ENCODE assay signal across 18 cellular contexts in the genomic region with DNA sequence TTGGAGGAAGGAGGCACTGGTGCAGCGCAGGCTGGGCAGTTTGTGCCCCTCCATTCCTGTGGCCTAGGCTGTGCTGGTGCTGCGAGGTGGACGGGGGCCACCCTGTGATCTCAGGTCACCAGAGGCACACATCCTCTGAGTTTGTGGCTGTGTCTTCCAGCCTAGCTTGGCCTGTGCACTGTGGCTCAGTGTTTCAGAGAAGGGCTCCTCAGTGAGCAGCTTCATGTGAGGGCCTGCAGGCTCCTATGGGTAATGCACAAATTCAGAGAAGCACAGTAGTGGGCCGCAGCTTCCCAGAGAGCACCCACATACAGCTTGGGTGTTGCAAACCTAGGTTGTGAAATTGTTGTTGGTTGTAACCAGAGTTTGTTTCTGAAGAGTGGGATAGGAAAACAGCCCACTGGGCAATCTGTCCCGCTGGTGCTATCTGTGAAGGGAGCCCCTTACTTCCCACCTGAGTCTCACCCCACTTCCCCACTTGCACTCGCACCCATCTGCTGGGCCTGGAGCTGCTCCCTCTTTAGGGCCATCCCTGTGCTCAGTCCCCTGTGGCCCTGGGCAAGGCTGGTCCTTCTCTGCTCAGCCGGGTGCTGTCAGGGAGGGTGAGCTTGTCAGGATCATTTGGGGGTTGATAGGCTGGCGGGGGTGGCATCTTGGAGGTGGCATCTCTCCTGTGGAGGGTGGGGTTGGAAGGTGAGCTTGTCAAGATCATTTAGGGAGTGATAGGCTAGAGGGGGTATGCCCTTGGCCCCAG. TPM values are rescaled to one million over a fixed set of nuclear protein-coding genes. Genes with fewer than 3 reads are reported as not detected.
A peak's percentile ranks its signal among the peaks of the same experiment; 100 is the strongest.
DNase-seq lines count a peak whose midpoint lies in the region; TF ChIP-seq lines count a peak whose summit lies in the region.
"Had no signal": no experiment of that assay in that cellular context is flagged by ENCODE, and none has a peak within 500 bp of the region (broad histone marks: within the 10 kb centered on the region; RNA-seq: fewer than 3 reads in every experiment).

No MANE protein-coding gene starts in this region.

- POLR2A ChIA-PET in PC-9 (lab: Charles Lee; ENCODE audit: unreplicated experiment) = interaction anchor here (0.6 to 1.3 kb wide), 6 partner anchors 23 to 690 kb away, joined by 3 to 8 read pairs (median 5); no protein-coding TSS in a partner anchor

- 98% methylated on average over 8 of the region's 8 CpGs for WGBS in thymus

- TF ChIP-seq CTCF in PC-9 (conservative IDR thresholded peaks at IDR 0.05) (no peak), colonic mucosa (IDR thresholded peaks at IDR 0.05) (no peak)

- H3K4me3 ChIP-seq in PC-9 (no peak overlapping the region), thymus (ENCODE audit: low read length) (no peak overlapping the region), colonic mucosa (no peak overlapping the region)
- H3K4me3 ChIP-seq: heart right ventricle, ovary, thoracic aorta had no signal

- H2AFZ ChIP-seq in PC-9 = no peak overlapping the region

- DNase-seq in activated naive CD4-positive, alpha-beta T cell treated with anti-CD3 and anti-CD28 coated beads, Interleukin-2, amount 10 ng/mL, durations not matched to agents 7 days and 5 days = no peak
- DNase-seq in activated naive CD4-positive, alpha-beta T cell treated with Interleukin-2 at 50 U/mL for 16 hours = no peak
- DNase-seq in PC-9 (no peak), immature natural killer cell (peak in 1 of 3 donors; percentile 34), colonic mucosa (no peak), ACHN (no peak), T1000 (lab: John Stamatoyannopoulos, UW) (no peak)
- DNase-seq: cortex of kidney, heart right ventricle, NCI-H82, ovary had no signal

- intact Hi-C loops in PC-9 (cut with micrococcal nuclease; ENCODE audit: unreplicated experiment) = loop anchor here (1.0 to 10.0 kb wide), 2 partner anchors 11 to 609 kb away; no protein-coding TSS in a partner anchor
- intact Hi-C loops in colonic mucosa (cut with DNase I) = no loop called here

- BruUV-seq in PC-9 (replicated peaks; lab: Mats Ljungman, UMichigan) = TSS peak; percentile 18

- H3K9me3 Mint-ChIP-seq in activated naive CD4-positive, alpha-beta T cell treated with anti-CD3 and anti-CD28 coated beads, Interleukin-2, amount 10 ng/mL, durations not matched to agents 7 days and 5 days = no peaks in the 10 kb centered on the region
- H3K9me3 Mint-ChIP-seq in immature natural killer cell = no peaks in the 10 kb centered on the region
- H3K9me3 Mint-ChIP-seq: brain had no signal

- in situ Hi-C loops in ACHN (cut with HindIII; ENCODE audit: low pct_ligation_motif_present, low pct_unique_long_range_greater_than_20kb, low sequenced_read_pairs) = loop anchor here (25.0 kb wide), 1 partner anchor 172 kb away; the partner anchor contains the start of gene WNT9A

- peaks cover 45% of the 10 kb centered on the region for H3K36me3 Mint-ChIP-seq in activated naive CD4-positive, alpha-beta T cell treated with anti-CD3 and anti-CD28 coated beads, Interleukin-2, amount 10 ng/mL, durations not matched to agents 7 days and 5 days
- H3K36me3 Mint-ChIP-seq in immature natural killer cell = peaks cover 13 to 33% (median 23%) of the 10 kb centered on the region in 3 donors

- H4K20me1 ChIP-seq in PC-9 (ENCODE audit: insufficient read depth) = peaks cover 49% of the 10 kb centered on the region

- H3K36me3 ChIP-seq in PC-9 (ENCODE audit: low read depth) (peaks cover 15% of the 10 kb centered on the region; the same call in 1 of the 2 replicates), thymus (ENCODE audit: control insufficient read depth, insufficient read depth) (peaks cover 37% of the 10 kb centered on the region), colonic mucosa (no peaks in the 10 kb centered on the region)
- H3K36me3 ChIP-seq: ovary had no signal

- H3K4me1 ChIP-seq in PC-9 (replicated peaks; ENCODE audit: insufficient read depth) = peaks cover 45% of the 10 kb centered on the region
- H3K4me1 ChIP-seq in thymus (ENCODE audit: control insufficient read depth, insufficient read depth, low read length) = peaks cover 33% of the 10 kb centered on the region
- peaks cover 12% of the 10 kb centered on the region for H3K4me1 ChIP-seq in colonic mucosa

- no peaks in the 10 kb centered on the region for H3K27me3 ChIP-seq in PC-9 (ENCODE audit: insufficient read depth, low read depth)
- no peaks in the 10 kb centered on the region for H3K27me3 ChIP-seq in thymus (ENCODE audit: control insufficient read depth, insufficient read depth)
- H3K27me3 ChIP-seq in colonic mucosa = no peaks in the 10 kb centered on the region
- H3K27me3 ChIP-seq: heart right ventricle, ovary had no signal

- H3K9me3 ChIP-seq in PC-9 (ENCODE audit: insufficient read depth, low read depth) (no peaks in the 10 kb centered on the region), thymus (ENCODE audit: control insufficient read depth) (peaks cover 1% of the 10 kb centered on the region), colonic mucosa (no peaks in the 10 kb centered on the region)
- H3K9me3 ChIP-seq: heart right ventricle, ovary, thoracic aorta had no signal

- H3K27ac Mint-ChIP-seq in activated naive CD4-positive, alpha-beta T cell treated with anti-CD3 and anti-CD28 coated beads, Interleukin-2, amount 10 ng/mL, durations not matched to agents 7 days and 5 days = peak overlapping the region; percentile 94
- peak overlapping the region; percentile 12 to 92 (median 64) for H3K27ac Mint-ChIP-seq in immature natural killer cell
- H3K27ac Mint-ChIP-seq: brain had no signal

- H3F3A ChIP-seq in PC-9 (ENCODE audit: insufficient read depth, low read depth) = peaks cover 53% of the 10 kb centered on the region

- H3K27ac ChIP-seq in PC-9 (peak overlapping the region; percentile 87; the same call in 1 of the 2 replicates), thymus (ENCODE audit: low read depth) (peak overlapping the region; percentile 89), colonic mucosa (no peak overlapping the region)
- H3K27ac ChIP-seq: ovary, thoracic aorta had no signal

- peaks cover 83% of the 10 kb centered on the region for H3K4me1 Mint-ChIP-seq in activated naive CD4-positive, alpha-beta T cell treated with anti-CD3 and anti-CD28 coated beads, Interleukin-2, amount 10 ng/mL, durations not matched to agents 7 days and 5 days
- H3K4me1 Mint-ChIP-seq in immature natural killer cell = peaks cover 79 to 83% of the 10 kb centered on the region in 2 donors

- no peak overlapping the region for H3K9ac ChIP-seq in colonic mucosa (ENCODE audit: low read depth in 2 of 2, low read length in 2 of 2)

- no peaks in the 10 kb centered on the region for H3K27me3 Mint-ChIP-seq in activated naive CD4-positive, alpha-beta T cell treated with anti-CD3 and anti-CD28 coated beads, Interleukin-2, amount 10 ng/mL, durations not matched to agents 7 days and 5 days
- peaks cover 12 to 19% (median 15%) of the 10 kb centered on the region in 3 donors for H3K27me3 Mint-ChIP-seq in immature natural killer cell (ENCODE audit: low read depth in 3 of 3)
- H3K27me3 Mint-ChIP-seq: brain had no signal

- peaks cover 13% of the 10 kb centered on the region for H3K79me2 ChIP-seq in PC-9 (ENCODE audit: low read depth)

- H3K4me2 ChIP-seq in PC-9 = peak overlapping the region; percentile 41

- H3K9me2 ChIP-seq in PC-9 (ENCODE audit: insufficient read depth) = no peaks in the 10 kb centered on the region

- peak overlapping the region; percentile 51 for H3K4me3 Mint-ChIP-seq in activated naive CD4-positive, alpha-beta T cell treated with anti-CD3 and anti-CD28 coated beads, Interleukin-2, amount 10 ng/mL, durations not matched to agents 7 days and 5 days
- H3K4me3 Mint-ChIP-seq in immature natural killer cell = peak overlapping the region; percentile 73 to 87 (median 78)
- H3K4me3 Mint-ChIP-seq: brain had no signal

- CTCF ChIA-PET in activated naive CD4-positive, alpha-beta T cell treated with anti-CD3 and anti-CD28 coated beads, Interleukin-2, amount 10 ng/mL, durations not matched to agents 7 days and 5 days (lab: Charles Lee) = interaction anchor here (0.6 to 1.4 kb wide), 6 partner anchors 11 to 187 kb away, joined by 3 to 6 read pairs (median 3); partner anchors contain the start of gene WNT9A
- CTCF ChIA-PET in PC-9 (lab: Charles Lee) = interaction anchor here (0.6 to 1.1 kb wide), 4 partner anchors 35 to 1833 kb away, joined by 3 to 5 read pairs (median 4); no protein-coding TSS in a partner anchor

RNA-seq across cellular contexts. Expression of gene SNAP47, which starts 30.2 kb away (rescaled TPM):
- 66.3 and 70.2 TPM in 2 replicates for total RNA-seq in PC-9 (2021)
- polyA plus RNA-seq in immature natural killer cell = 10 to 100 TPM; 37.0 to 44.9 (median 37.7) TPM
- polyA plus RNA-seq in thymus = 17.3 TPM
- 10 to 100 TPM; 19.0 to 28.0 TPM for total RNA-seq in colonic mucosa

RNA-seq across cellular contexts. Expression of gene JMJD4, which starts 30.3 kb away (rescaled TPM):
- total RNA-seq in PC-9 (2021) (15.1 and 20.9 TPM in 2 replicates), colonic mucosa (10 to 100 TPM in 1 of 2 donors, 1 to 10 TPM in 1; 9.0 to 16.0 TPM)
- polyA plus RNA-seq in immature natural killer cell (10 to 100 TPM; 22.3 to 25.9 (median 25.0) TPM), thymus (14.4 TPM)

RNA-seq across cellular contexts. Expression of gene PRSS38, which starts 50.0 kb away (rescaled TPM):
- total RNA-seq in PC-9 (2021) = not detected in 2 replicates
- polyA plus RNA-seq in immature natural killer cell = not detected
- not detected for polyA plus RNA-seq in thymus
- total RNA-seq in colonic mucosa = not detected
- total RNA-seq: endothelial cell of umbilical vein, heart right ventricle, liver, ovary, right cardiac atrium, RPMI7951, thoracic aorta had no signal
- polyA plus RNA-seq: endothelial cell of umbilical vein, heart right ventricle, liver, ovary, right cardiac atrium had no signal
